Comparison of ENCODE assay signal across 3 cellular contexts in the genomic region with DNA sequence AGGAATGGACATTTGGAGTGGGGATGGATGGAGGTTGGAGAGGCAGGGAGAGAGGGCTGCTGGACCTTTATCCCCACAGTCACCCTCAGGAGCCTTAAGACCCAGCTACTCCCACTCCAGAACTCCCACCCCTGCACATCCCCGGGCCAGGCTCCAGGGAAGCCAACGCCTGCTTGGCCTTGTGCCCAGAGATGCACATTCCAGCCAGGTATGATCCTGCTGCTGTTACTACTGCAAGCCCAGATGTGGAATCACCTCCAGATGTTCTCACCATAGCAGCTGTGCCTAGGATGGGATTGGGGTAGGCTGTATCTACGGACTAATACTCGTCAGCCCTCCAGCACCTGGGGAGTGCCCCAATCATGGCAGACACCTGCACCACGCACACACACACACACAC.
A peak's percentile ranks its signal among the peaks of the same experiment; 100 is the strongest.
TF ChIP-seq lines count a peak whose summit lies in the region.

No MANE protein-coding gene starts in this region.

TF ChIP-seq in HepG2, 621 proteins besides CTCF, POLR2A, EP300 and RAD21:
- TF ChIP-seq TEAD3 (CRISPR knock-in tag; optimal IDR thresholded peaks at IDR 0.05; ENCODE audit: borderline replicate concordance) = peak; percentile 81
- TF ChIP-seq CHD2 (IDR thresholded peaks at IDR 0.05; ENCODE audit: low read depth, low read length) = no peak

TF ChIP-seq in IMR-90, 13 proteins besides CTCF, POLR2A, EP300 and RAD21:
- no peak for TF ChIP-seq MAFK (IDR thresholded peaks at IDR 0.05; ENCODE audit: low read depth, low read length)

TF ChIP-seq in H1, 55 proteins besides CTCF, POLR2A, EP300 and RAD21:
- TF ChIP-seq POU5F1 (IDR thresholded peaks at IDR 0.05; ENCODE audit: low read depth, low read length) (no peak), RFX5 (IDR thresholded peaks at IDR 0.05; ENCODE audit: borderline replicate concordance, low read depth, low read length) (no peak)
TF ChIP-seq in H1: peak in this region for 0.
